10 cellular contexts compared by ENCODE assay signal in the genomic region with DNA sequence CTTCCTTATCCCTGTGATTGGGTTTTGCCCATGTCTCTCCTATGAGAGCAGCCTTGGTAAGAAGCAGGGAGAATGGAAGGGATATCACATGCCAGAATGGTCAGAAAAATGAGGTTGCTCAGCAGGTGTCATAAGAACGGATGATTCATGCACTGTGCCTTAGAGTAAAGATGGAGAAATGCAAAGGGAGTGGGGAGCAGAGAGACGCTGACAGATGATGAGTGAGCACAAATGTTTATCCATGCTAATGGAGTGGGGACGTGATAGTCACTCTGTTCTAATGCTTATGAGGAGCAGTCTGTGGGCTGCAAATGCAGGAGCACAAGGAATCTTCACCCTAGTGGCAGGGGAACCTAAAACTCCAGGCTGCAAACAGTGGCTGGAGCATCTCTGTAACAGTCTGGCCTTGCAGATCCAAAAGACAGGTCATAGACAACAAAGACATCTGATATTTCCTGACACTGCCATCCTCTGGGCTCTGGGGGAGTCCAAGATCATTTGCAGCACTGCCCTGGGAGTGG.
DNase-seq lines count a peak whose midpoint lies in the region; FAIRE-seq and TF ChIP-seq lines count a peak whose summit lies in the region.
"Had no signal": no experiment of that assay in that cellular context is flagged by ENCODE, and none has a peak within 500 bp of the region (broad histone marks: within the 10 kb centered on the region; RNA-seq: fewer than 3 reads in every experiment).

No MANE protein-coding gene starts in this region.

- no peak for TF ChIP-seq CTCF in H1 (IDR thresholded peaks at IDR 0.05; ENCODE audit: control extremely low read depth in 1 of 3, insufficient read depth in 1 of 3, low read depth in 1 of 3, low read length in 3 of 3)
- TF ChIP-seq CTCF in neural cell (IDR thresholded peaks at IDR 0.05; ENCODE audit: poor library complexity, severe bottlenecking), result peak; percentile 17
- TF ChIP-seq CTCF in GM13977 (IDR thresholded peaks at IDR 0.05; ENCODE audit: extremely low read depth, insufficient read depth, missing control alignments), result no peak

- H3K56ac ChIP-seq in H1 (replicated peaks; ENCODE audit: insufficient read length, low read depth, low read length), result no peak overlapping the region

- H3K79me2 ChIP-seq in H1 (ENCODE audit: control insufficient read depth in 1 of 2, insufficient read depth in 2 of 2, low read length in 2 of 2), result no peaks in the 10 kb centered on the region
- H3K79me2 ChIP-seq in neural cell (replicated peaks; ENCODE audit: insufficient read depth, low read length), result no peaks in the 10 kb centered on the region

- no peak overlapping the region for H3K4ac ChIP-seq in H1 (replicated peaks; ENCODE audit: insufficient read length, low read depth, low read length)

- H4K91ac ChIP-seq in H1 (replicated peaks; ENCODE audit: insufficient read length, low read length), result no peak overlapping the region

- H3K14ac ChIP-seq in H1 (ENCODE audit: insufficient read length), result no peak overlapping the region

- no peak for TF ChIP-seq RAD21 in H1 (IDR thresholded peaks at IDR 0.05 in 1 of 2, conservative IDR thresholded peaks at IDR 0.05 in 1 of 2; ENCODE audit: low read depth in 2 of 2, low read length in 2 of 2)
- no peak for TF ChIP-seq RAD21 in neural cell (conservative IDR thresholded peaks at IDR 0.05)

- H3K9ac ChIP-seq in H1 (replicated peaks in 1 of 4; ENCODE audit: extremely low read depth in 1 of 4, low read depth in 3 of 4, low read length in 3 of 4) (no peak overlapping the region), neural cell (ENCODE audit: low read length) (peak overlapping the region; percentile 42)

- no peak overlapping the region for H2BK20ac ChIP-seq in H1 (ENCODE audit: low read length)

- H3K9me3 ChIP-seq in H1 (ENCODE audit: insufficient read depth in 2 of 2, low read depth in 1 of 2, low read length in 1 of 2) (no peaks in the 10 kb centered on the region), neural cell (ENCODE audit: low read length) (no peaks in the 10 kb centered on the region)
- H3K9me3 ChIP-seq: stomach had no signal

- H3K18ac ChIP-seq in H1 (ENCODE audit: extremely low read depth, low read length), result no peak overlapping the region

- TF ChIP-seq POLR2A in H1 (IDR thresholded peaks at IDR 0.05; ENCODE audit: control extremely low read depth in 1 of 2, low read depth in 2 of 2, low read length in 2 of 2), result no peak

- no peaks in the 10 kb centered on the region for H3K79me1 ChIP-seq in H1 (ENCODE audit: low read depth, low read length)

- H2AFZ ChIP-seq in H1 (ENCODE audit: low read length) (no peak overlapping the region), neural cell (ENCODE audit: low read depth, low read length) (no peak overlapping the region)

- H3K27me3 ChIP-seq in H1 (replicated peaks in 1 of 4; ENCODE audit: control insufficient read depth in 3 of 4, extremely low read depth in 1 of 4, insufficient read depth in 3 of 4, low read length in 3 of 4) (no peaks in the 10 kb centered on the region), neural cell (ENCODE audit: insufficient read depth, low read depth, low read length) (no peaks in the 10 kb centered on the region)
- H3K27me3 ChIP-seq: stomach had no signal

- CTCF ChIA-PET in H1 (lab: Charles Lee; ENCODE audit: partially characterized antibody), result interaction anchor here (0.5 to 0.7 kb wide), 2 partner anchors 9 to 296 kb away, joined by 3 read pairs; no protein-coding TSS in a partner anchor

- H4K5ac ChIP-seq in H1 (ENCODE audit: insufficient read length, low read depth, low read length), result no peak overlapping the region

- no peak overlapping the region for H4K8ac ChIP-seq in H1 (ENCODE audit: extremely low read depth, insufficient read depth, low read length)

- H2BK12ac ChIP-seq in H1 (ENCODE audit: low read depth, low read length), result peak overlapping the region; percentile 41; the same call in 1 of the 2 replicates

- H2AK5ac ChIP-seq in H1 (ENCODE audit: low read depth, low read length), result no peak overlapping the region

- in situ Hi-C loops in GM13977 (cut with MboI; ENCODE audit: low pct_unique_long_range_greater_than_20kb, low sequenced_read_pairs, unreplicated experiment), result no loop called here

- H3K4me2 ChIP-seq in H1 (ENCODE audit: insufficient read depth in 1 of 2, low read depth in 2 of 2, low read length in 2 of 2) (no peak overlapping the region), neural cell (ENCODE audit: low read length) (no peak overlapping the region)

- WGBS in H1 (ENCODE audit: extremely low coverage in 1 of 2, insufficient coverage in 1 of 2, insufficient read length in 1 of 2, insufficient replicate concordance in 2 of 2, low coverage in 1 of 2, low lambda C conversion rate in 2 of 2, missing lambda C conversion rate in 1 of 2), 2 experiments, result 69% methylated on average over 3 of the region's 3 CpGs; no CpG with 5 or more reads in 1 of the 2 experiments

- no peaks in the 10 kb centered on the region for H3K23me2 ChIP-seq in H1 (ENCODE audit: low read depth, low read length)

- no peak overlapping the region for H3K4me3 ChIP-seq in H1 (ENCODE audit: extremely low read depth in 1 of 4, insufficient read depth in 2 of 4, low read depth in 3 of 4, low read length in 4 of 4)
- H3K4me3 ChIP-seq in neural cell (ENCODE audit: low read length), result peak overlapping the region; percentile 17
- H3K4me3 ChIP-seq: stomach had no signal

- FAIRE-seq in H1 (lab: Jason Lieb, UNC), result no peak

- no peak overlapping the region for H2BK120ac ChIP-seq in H1 (replicated peaks; ENCODE audit: low read depth, low read length)

- H2BK5ac ChIP-seq in H1 (ENCODE audit: low read depth, low read length), result no peak overlapping the region

- no peaks in the 10 kb centered on the region for H3F3A ChIP-seq in neural cell (ENCODE audit: insufficient read depth, low read length, poor library complexity, severe bottlenecking)

- POLR2A ChIA-PET in H1 (lab: Charles Lee; ENCODE audit: partially characterized antibody), result no interaction called here

- H4K20me1 ChIP-seq in H1 (replicated peaks in 1 of 2; ENCODE audit: control insufficient read depth in 1 of 2, insufficient read depth in 2 of 2, low read length in 2 of 2), result no peaks in the 10 kb centered on the region
- H4K20me1 ChIP-seq in neural cell (ENCODE audit: insufficient read depth), result no peaks in the 10 kb centered on the region

- no peak overlapping the region for H2BK15ac ChIP-seq in H1 (ENCODE audit: low read length)

- TF ChIP-seq EP300 in H1 (IDR thresholded peaks at IDR 0.05; ENCODE audit: borderline replicate concordance in 1 of 2, low read depth in 2 of 2, low read length in 2 of 2), result no peak
- TF ChIP-seq EP300 in neural cell (conservative IDR thresholded peaks at IDR 0.05; ENCODE audit: poor library complexity, severe bottlenecking), result no peak

- H3K4me1 ChIP-seq in H1 (replicated peaks in 1 of 4; ENCODE audit: control insufficient read depth in 3 of 4, insufficient read depth in 4 of 4, low read length in 3 of 4), result peaks cover 0 to 7% (median 0%) of the 10 kb centered on the region in 4 experiments; a peak in 3 of 7 replicates

- no peaks in the 10 kb centered on the region for H3K36me3 ChIP-seq in H1 (ENCODE audit: control insufficient read depth in 2 of 4, insufficient read depth in 4 of 4, low read length in 3 of 4)
- H3K36me3 ChIP-seq in neural cell (ENCODE audit: insufficient read depth, low read length), result no peaks in the 10 kb centered on the region
- H3K36me3 ChIP-seq: stomach had no signal

- H3K23ac ChIP-seq in H1 (ENCODE audit: insufficient read length), result no peak overlapping the region

- DNase-seq in EH (ENCODE audit: low read depth), result peak; percentile 92
- peak; percentile 86 for DNase-seq in NCI-H226
- DNase-seq in H1 (ENCODE audit: low read depth in 1 of 2, low spot score in 2 of 2), result no peak
- DNase-seq in T-helper 9 cell, result no peak
- DNase-seq in stimulated activated CD4-positive, alpha-beta T cell treated with anti-CD3 and anti-CD28 coated beads, Interleukin-4, amount 100 ng/mL, for 24 hours, result no peak
- no peak for DNase-seq in GM13977 (ENCODE audit: low spot score)
- DNase-seq in activated gamma-delta T cell (lab: John Stamatoyannopoulos, UW), result no peak
- DNase-seq: NCI-H2171, stomach had no signal

- H3K9me2 ChIP-seq in neural cell (ENCODE audit: insufficient read depth, low read length), result no peaks in the 10 kb centered on the region

- H3K27ac ChIP-seq in H1 (ENCODE audit: low read depth, low read length) (no peak overlapping the region), neural cell (ENCODE audit: low read length) (peak overlapping the region; percentile 80)
- H3K27ac ChIP-seq: stomach had no signal

TF ChIP-seq in H1, 55 proteins besides CTCF, POLR2A, EP300 and RAD21:
- TF ChIP-seq, protein P1, sequence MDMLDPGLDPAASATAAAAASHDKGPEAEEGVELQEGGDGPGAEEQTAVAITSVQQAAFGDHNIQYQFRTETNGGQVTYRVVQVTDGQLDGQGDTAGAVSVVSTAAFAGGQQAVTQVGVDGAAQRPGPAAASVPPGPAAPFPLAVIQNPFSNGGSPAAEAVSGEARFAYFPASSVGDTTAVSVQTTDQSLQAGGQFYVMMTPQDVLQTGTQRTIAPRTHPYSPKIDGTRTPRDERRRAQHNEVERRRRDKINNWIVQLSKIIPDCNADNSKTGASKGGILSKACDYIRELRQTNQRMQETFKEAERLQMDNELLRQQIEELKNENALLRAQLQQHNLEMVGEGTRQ (IDR thresholded peaks at IDR 0.05; ENCODE audit: low read length), result no peak
- TF ChIP-seq TBP (IDR thresholded peaks at IDR 0.05; ENCODE audit: low read depth, low read length) (no peak), CBX8 (IDR thresholded peaks at IDR 0.05; ENCODE audit: borderline replicate concordance, low read depth, low read length) (no peak), TAF7 (optimal IDR thresholded peaks at IDR 0.05; ENCODE audit: borderline replicate concordance, low read depth, low read length) (no peak), TCF12 (IDR thresholded peaks at IDR 0.05; ENCODE audit: low read depth, low read length) (no peak)
TF ChIP-seq in H1: peak in this region for 0.

TF ChIP-seq in neural cell, 6 proteins besides CTCF, POLR2A, EP300 and RAD21:
- TF ChIP-seq POLR2AphosphoS5 (IDR thresholded peaks at IDR 0.05) (peak; percentile 14), SMC3 (conservative IDR thresholded peaks at IDR 0.05; ENCODE audit: poor library complexity) (no peak)

Comparison
In these comparisons a context has a peak if more than half of its experiments do, and no peak if none do; other contexts are left out.
1. DNase-seq: peak in EH (single experiment) and NCI-H226 (single experiment); none in H1 (0 of 2), T-helper 9 cell (single experiment), stimulated activated CD4-positive, alpha-beta T cell treated with anti-CD3 and anti-CD28 coated beads, Interleukin-4, amount 100 ng/mL, for 24 hours (single experiment), GM13977 (single experiment) and activated gamma-delta T cell (single experiment).